In the genomic region with DNA sequence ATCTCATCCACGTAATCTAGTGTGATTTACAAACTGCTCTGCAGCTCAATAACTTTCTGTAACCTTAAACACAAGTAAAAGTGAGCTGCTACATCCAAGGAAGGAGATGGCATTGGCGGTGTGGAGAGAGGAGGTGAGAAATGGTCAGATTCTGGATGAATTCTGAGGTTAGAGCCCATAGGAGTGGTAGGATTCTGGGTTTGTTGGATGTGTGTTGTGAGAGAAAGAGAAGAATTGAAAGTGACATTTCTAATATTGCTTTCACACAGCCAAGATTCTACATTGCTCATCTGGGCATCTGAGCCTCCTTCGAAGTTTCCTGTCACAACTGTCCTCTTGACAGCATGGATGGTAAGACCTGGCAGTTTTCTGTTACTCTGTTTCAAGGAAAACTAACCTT, we compare ENCODE assay signal across 16 cellular contexts. TPM values are rescaled to one million over a fixed set of nuclear protein-coding genes. Genes with fewer than 3 reads are reported as not detected.
DNase-seq lines count a peak whose midpoint lies in the region; ATAC-seq and TF ChIP-seq lines count a peak whose summit lies in the region.
"Had no signal": no experiment of that assay in that cellular context is flagged by ENCODE, and none has a peak within 500 bp of the region (broad histone marks: within the 10 kb centered on the region; RNA-seq: fewer than 3 reads in every experiment).

No MANE protein-coding gene starts in this region.

- intact Hi-C loops in activated naive CD4-positive, alpha-beta T cell treated with anti-CD3 and anti-CD28 coated beads for 36 hours (cut with micrococcal nuclease): loop anchor here (5.0 kb wide), 2 partner anchors 208 to 623 kb away; no protein-coding TSS in a partner anchor

- H3K9me2 ChIP-seq in GM23338 (ENCODE audit: insufficient read depth) (no peaks in the 10 kb centered on the region), Loucy (replicated peaks; ENCODE audit: low read depth, low read length) (no peaks in the 10 kb centered on the region)

- H3K9me3 ChIP-seq in Loucy (ENCODE audit: insufficient read depth, low read depth, low read length) (no peaks in the 10 kb centered on the region), T-helper 17 cell (ENCODE audit: control insufficient read depth, low read length, poor library complexity, severe bottlenecking) (no peaks in the 10 kb centered on the region)
- H3K9me3 ChIP-seq: A549, BE2C had no signal

- H4K20me1 ChIP-seq in GM23338 (replicated peaks; ENCODE audit: insufficient read depth): peaks cover 29% of the 10 kb centered on the region
- H4K20me1 ChIP-seq in Loucy (ENCODE audit: insufficient read depth, low read length, poor library complexity, severe bottlenecking): peaks cover 27% of the 10 kb centered on the region

- ATAC-seq in GM23338 (no peak), HG02763 (IDR thresholded peaks at IDR 0.05; ENCODE audit: unreplicated experiment) (no peak), T-helper 17 cell (no peak)
- ATAC-seq: A549; CD8-positive, alpha-beta T cell; HCT116 had no signal

- CTCF ChIA-PET in activated naive CD4-positive, alpha-beta T cell treated with anti-CD3 and anti-CD28 coated beads for 36 hours (lab: Charles Lee): interaction anchor here (1.6 to 2.0 kb wide), 2 partner anchors 186 to 277 kb away, joined by 4 to 5 read pairs; no protein-coding TSS in a partner anchor

- 0 out of 2 replicates have a peak, but pooled peaks cover 4% of the 10 kb centered on the region for H3K4me1 ChIP-seq in GM23338 (ENCODE audit: insufficient read depth)
- H3K4me1 ChIP-seq in Loucy (ENCODE audit: insufficient read depth, low read length, poor library complexity, severe bottlenecking): peaks cover 40% of the 10 kb centered on the region
- H3K4me1 ChIP-seq: BE2C had no signal

- H3K4me1 Mint-ChIP-seq in activated naive CD4-positive, alpha-beta T cell treated with anti-CD3 and anti-CD28 coated beads for 36 hours (ENCODE audit: low read depth): peaks cover 27% of the 10 kb centered on the region
- peaks cover 11% of the 10 kb centered on the region for H3K4me1 Mint-ChIP-seq in GM23338
- H3K4me1 Mint-ChIP-seq in neural crest cell: peaks cover 26% of the 10 kb centered on the region
- H3K4me1 Mint-ChIP-seq in T-helper 17 cell: peaks cover 22% of the 10 kb centered on the region

- H3K27me3 Mint-ChIP-seq in activated naive CD4-positive, alpha-beta T cell treated with anti-CD3 and anti-CD28 coated beads for 36 hours (ENCODE audit: low read depth): no peaks in the 10 kb centered on the region
- H3K27me3 Mint-ChIP-seq in GM23338 (ENCODE audit: insufficient read depth, low read depth, poor library complexity): peaks cover 14% of the 10 kb centered on the region
- H3K27me3 Mint-ChIP-seq in neural crest cell (ENCODE audit: low read depth): no peaks in the 10 kb centered on the region
- no peaks in the 10 kb centered on the region for H3K27me3 Mint-ChIP-seq in T-helper 17 cell

- no peak overlapping the region for H3K4me2 ChIP-seq in GM23338
- H3K4me2 ChIP-seq in Loucy (ENCODE audit: low read depth, low read length, poor library complexity, severe bottlenecking): peak overlapping the region; percentile 95

- TF ChIP-seq CTCF in GM23338 (conservative IDR thresholded peaks at IDR 0.05; ENCODE audit: low read depth in 2 of 2) (no peak), Loucy (conservative IDR thresholded peaks at IDR 0.05; ENCODE audit: low read length) (no peak), neural crest cell (conservative IDR thresholded peaks at IDR 0.05) (no peak)

- peak overlapping the region; percentile 13 for H3K4me3 Mint-ChIP-seq in activated naive CD4-positive, alpha-beta T cell treated with anti-CD3 and anti-CD28 coated beads for 36 hours
- H3K4me3 Mint-ChIP-seq in GM23338: 0 out of 3 replicates have a peak overlapping the region, but pooled peaks have one; percentile 2
- peak overlapping the region; percentile 71 for H3K4me3 Mint-ChIP-seq in neural crest cell
- no peak overlapping the region for H3K4me3 Mint-ChIP-seq in T-helper 17 cell
- H3K4me3 Mint-ChIP-seq: CD14-positive monocyte; CD8-positive, alpha-beta T cell had no signal

- H3K36me3 ChIP-seq in GM23338 (ENCODE audit: insufficient read depth): peaks cover 9% of the 10 kb centered on the region; the same call in 1 of the 2 replicates
- peaks cover 3% of the 10 kb centered on the region; the same call in 1 of the 2 replicates for H3K36me3 ChIP-seq in Loucy (ENCODE audit: insufficient read depth, low read length)

- peaks cover 53% of the 10 kb centered on the region for H3K36me3 Mint-ChIP-seq in activated naive CD4-positive, alpha-beta T cell treated with anti-CD3 and anti-CD28 coated beads for 36 hours (ENCODE audit: low read depth)
- H3K36me3 Mint-ChIP-seq in GM23338 (ENCODE audit: low read depth) (peaks cover 47% of the 10 kb centered on the region), neural crest cell (ENCODE audit: low read depth) (peaks cover 6% of the 10 kb centered on the region), T-helper 17 cell (ENCODE audit: low read depth) (no peaks in the 10 kb centered on the region)
- H3K36me3 Mint-ChIP-seq: CD8-positive, alpha-beta T cell had no signal

- no peak overlapping the region for H3K27ac ChIP-seq in GM23338 (ENCODE audit: low read depth)
- H3K27ac ChIP-seq: A549 had no signal

- H3K4me3 ChIP-seq in GM23338: no peak overlapping the region
- H3K4me3 ChIP-seq in Loucy (ENCODE audit: low read length, poor library complexity, severe bottlenecking): peak overlapping the region; percentile 99
- H3K4me3 ChIP-seq: A549 had no signal

- H3K79me2 ChIP-seq in GM23338 (replicated peaks; ENCODE audit: insufficient read depth): peaks cover 69% of the 10 kb centered on the region
- peaks cover 67% of the 10 kb centered on the region for H3K79me2 ChIP-seq in Loucy (ENCODE audit: insufficient read depth, low read length)

- no peak overlapping the region for H3K27ac Mint-ChIP-seq in activated naive CD4-positive, alpha-beta T cell treated with anti-CD3 and anti-CD28 coated beads for 36 hours
- H3K27ac Mint-ChIP-seq in GM23338: no peak overlapping the region
- no peak overlapping the region for H3K27ac Mint-ChIP-seq in neural crest cell (ENCODE audit: unreplicated experiment)
- H3K27ac Mint-ChIP-seq in T-helper 17 cell: no peak overlapping the region
- H3K27ac Mint-ChIP-seq: CD14-positive monocyte; CD8-positive, alpha-beta T cell had no signal

- H3F3A ChIP-seq in GM23338 (replicated peaks; ENCODE audit: low read depth): no peaks in the 10 kb centered on the region
- no peaks in the 10 kb centered on the region for H3F3A ChIP-seq in Loucy (ENCODE audit: low read depth)

- H3K9me3 Mint-ChIP-seq in activated naive CD4-positive, alpha-beta T cell treated with anti-CD3 and anti-CD28 coated beads for 36 hours: no peaks in the 10 kb centered on the region
- H3K9me3 Mint-ChIP-seq in GM23338 (no peaks in the 10 kb centered on the region), neural crest cell (no peaks in the 10 kb centered on the region)
- H3K9me3 Mint-ChIP-seq: CD8-positive, alpha-beta T cell had no signal

- H3K27me3 ChIP-seq in GM23338 (ENCODE audit: insufficient read depth) (no peaks in the 10 kb centered on the region), Loucy (ENCODE audit: insufficient read depth, low read length, poor library complexity, severe bottlenecking) (no peaks in the 10 kb centered on the region)
- H3K27me3 ChIP-seq: BE2C had no signal

- no peak for DNase-seq in activated naive CD4-positive, alpha-beta T cell treated with anti-CD3 and anti-CD28 coated beads for 36 hours
- no peak for DNase-seq in activated naive CD4-positive, alpha-beta T cell (lab: John Stamatoyannopoulos, UW)
- DNase-seq in GM23338 (ENCODE audit: low spot score) (no peak), neural crest cell (ENCODE audit: low read depth, low spot score) (no peak), T-helper 17 cell (no peak), inferior parietal cortex (ENCODE audit: extremely low spot score) (no peak)
- DNase-seq: BE2C; CD8-positive, alpha-beta T cell; COR-L47; DMS153; GF-D8 had no signal

- peak overlapping the region; percentile 22 for H3K9ac ChIP-seq in Loucy (ENCODE audit: low read depth, low read length, poor library complexity, severe bottlenecking)

- H2AFZ ChIP-seq in GM23338 (no peak overlapping the region), Loucy (ENCODE audit: low read length) (no peak overlapping the region)

TF ChIP-seq in GM23338, 12 proteins besides CTCF, POLR2A, EP300 and RAD21 (continues in another document):
- TF ChIP-seq, protein P1, sequence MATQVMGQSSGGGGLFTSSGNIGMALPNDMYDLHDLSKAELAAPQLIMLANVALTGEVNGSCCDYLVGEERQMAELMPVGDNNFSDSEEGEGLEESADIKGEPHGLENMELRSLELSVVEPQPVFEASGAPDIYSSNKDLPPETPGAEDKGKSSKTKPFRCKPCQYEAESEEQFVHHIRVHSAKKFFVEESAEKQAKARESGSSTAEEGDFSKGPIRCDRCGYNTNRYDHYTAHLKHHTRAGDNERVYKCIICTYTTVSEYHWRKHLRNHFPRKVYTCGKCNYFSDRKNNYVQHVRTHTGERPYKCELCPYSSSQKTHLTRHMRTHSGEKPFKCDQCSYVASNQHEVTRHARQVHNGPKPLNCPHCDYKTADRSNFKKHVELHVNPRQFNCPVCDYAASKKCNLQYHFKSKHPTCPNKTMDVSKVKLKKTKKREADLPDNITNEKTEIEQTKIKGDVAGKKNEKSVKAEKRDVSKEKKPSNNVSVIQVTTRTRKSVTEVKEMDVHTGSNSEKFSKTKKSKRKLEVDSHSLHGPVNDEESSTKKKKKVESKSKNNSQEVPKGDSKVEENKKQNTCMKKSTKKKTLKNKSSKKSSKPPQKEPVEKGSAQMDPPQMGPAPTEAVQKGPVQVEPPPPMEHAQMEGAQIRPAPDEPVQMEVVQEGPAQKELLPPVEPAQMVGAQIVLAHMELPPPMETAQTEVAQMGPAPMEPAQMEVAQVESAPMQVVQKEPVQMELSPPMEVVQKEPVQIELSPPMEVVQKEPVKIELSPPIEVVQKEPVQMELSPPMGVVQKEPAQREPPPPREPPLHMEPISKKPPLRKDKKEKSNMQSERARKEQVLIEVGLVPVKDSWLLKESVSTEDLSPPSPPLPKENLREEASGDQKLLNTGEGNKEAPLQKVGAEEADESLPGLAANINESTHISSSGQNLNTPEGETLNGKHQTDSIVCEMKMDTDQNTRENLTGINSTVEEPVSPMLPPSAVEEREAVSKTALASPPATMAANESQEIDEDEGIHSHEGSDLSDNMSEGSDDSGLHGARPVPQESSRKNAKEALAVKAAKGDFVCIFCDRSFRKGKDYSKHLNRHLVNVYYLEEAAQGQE (IDR thresholded peaks at IDR 0.05; ENCODE audit: unreplicated experiment): no peak
- TF ChIP-seq STAT1 (IDR thresholded peaks at IDR 0.05; ENCODE audit: unreplicated experiment): no peak
- no peak for TF ChIP-seq CREB1 (CRISPR knock-in tag; IDR thresholded peaks at IDR 0.05; ENCODE audit: low read depth)

RNA-seq across cellular contexts. Expression of a gene that starts 2.5 kb away (rescaled TPM):
- total RNA-seq in activated naive CD4-positive, alpha-beta T cell treated with anti-CD3 and anti-CD28 coated beads for 36 hours: 10 to 100 TPM; 76.9 to 81.1 TPM
- total RNA-seq in GM23338 (2014; rRNA removed; shearing (Covaris generic)): 30.7 and 38.2 TPM in 2 replicates
- polyA plus RNA-seq in GM23338 (2016; fragmentation: Nextera tagmentation; extraction: Ambion mirVana): 33.4 and 43.0 TPM in 2 replicates
- 76.3 and 80.6 TPM in 2 replicates for total RNA-seq in neural crest cell
- under 1 TPM; 0.34 to 0.47 TPM for total RNA-seq in T-helper 17 cell
- polyA plus RNA-seq: CD14-positive monocyte had no signal

Comparison
In these comparisons a context has a peak if more than half of its experiments do, and no peak if none do; other contexts are left out.
1. RNA of a gene that starts 2.5 kb away (total RNA-seq): 76.9 to 81.1 TPM in activated naive CD4-positive, alpha-beta T cell treated with anti-CD3 and anti-CD28 coated beads for 36 hours, 76.3 to 80.6 TPM in neural crest cell and 30.7 to 38.2 TPM in GM23338; 0.34 to 0.47 TPM in T-helper 17 cell; every median in the first group is over 10 times any median in the second.